2 cellular contexts compared by ENCODE assay signal in the genomic region with DNA sequence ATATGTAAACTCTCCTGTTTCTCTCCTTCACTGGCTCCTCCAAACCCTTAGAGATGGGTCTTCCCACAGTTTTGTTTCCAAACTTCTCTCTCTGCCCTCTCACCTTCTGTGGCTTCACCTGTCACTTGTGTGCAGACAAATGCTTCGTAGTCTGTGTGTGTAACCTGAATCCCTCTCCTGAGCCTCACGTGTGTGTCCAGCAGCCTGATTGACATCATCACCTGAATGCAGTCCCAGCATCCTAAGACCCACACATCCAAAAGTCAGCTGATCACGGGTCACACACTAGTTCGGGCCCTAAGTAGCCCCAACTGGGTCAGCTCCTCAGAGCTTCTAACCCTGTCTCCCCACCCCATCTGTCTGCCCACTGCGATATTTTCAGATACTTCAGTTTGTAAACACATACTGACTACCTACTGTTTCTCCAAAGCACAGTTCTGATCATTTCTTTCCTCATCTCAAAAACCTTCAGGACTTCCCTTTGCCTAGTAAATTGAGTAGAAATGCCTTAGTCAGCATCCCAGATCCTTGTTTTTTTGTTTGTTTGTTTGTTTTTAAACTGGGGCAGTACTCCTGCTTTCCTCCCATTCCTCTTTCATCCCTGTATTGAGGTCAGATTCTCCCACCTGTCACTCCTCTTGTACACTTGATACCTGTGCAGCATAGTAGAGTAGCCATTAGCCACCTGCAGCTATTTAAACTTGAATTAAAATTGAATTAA.
TF ChIP-seq lines count a peak whose summit lies in the region.

No MANE protein-coding gene starts in this region.

TF ChIP-seq in A549, 52 proteins besides CTCF, POLR2A, EP300 and RAD21:
- TF ChIP-seq FOSB (CRISPR knock-in tag; IDR thresholded peaks at IDR 0.05), result no peak
- no peak for TF ChIP-seq SMC3 (IDR thresholded peaks at IDR 0.05)
- TF ChIP-seq MAX (IDR thresholded peaks at IDR 0.05), result no peak
- TF ChIP-seq HMGXB4 (CRISPR knock-in tag; IDR thresholded peaks at IDR 0.05; ENCODE audit: borderline replicate concordance), result no peak
- no peak for TF ChIP-seq FOSL2 (IDR thresholded peaks at IDR 0.05)
- no peak for TF ChIP-seq FOSL2 (CRISPR knock-in tag; IDR thresholded peaks at IDR 0.05)
- no peak for TF ChIP-seq EHF (CRISPR knock-in tag; IDR thresholded peaks at IDR 0.05)
- TF ChIP-seq MAFK (IDR thresholded peaks at IDR 0.05; ENCODE audit: partially characterized antibody), result peak; percentile 82

TF ChIP-seq in IMR-90, 13 proteins besides CTCF, POLR2A, EP300 and RAD21:
- no peak for TF ChIP-seq ELK1 (IDR thresholded peaks at IDR 0.05; ENCODE audit: borderline replicate concordance, low read depth, low read length)
- no peak for TF ChIP-seq CHD1 (IDR thresholded peaks at IDR 0.05; ENCODE audit: low read depth, low read length)
- TF ChIP-seq SMC3 (IDR thresholded peaks at IDR 0.05; ENCODE audit: low read depth, low read length), result no peak
- TF ChIP-seq USF2 (IDR thresholded peaks at IDR 0.05; ENCODE audit: low read depth, low read length), result no peak
- no peak for TF ChIP-seq MXI1 (IDR thresholded peaks at IDR 0.05; ENCODE audit: borderline replicate concordance, low read depth, low read length)
- no peak for TF ChIP-seq FOS (IDR thresholded peaks at IDR 0.05; ENCODE audit: low read depth, low read length)
- TF ChIP-seq MAFK (IDR thresholded peaks at IDR 0.05; ENCODE audit: low read depth, low read length), result peak; percentile 65
- TF ChIP-seq CEBPB (IDR thresholded peaks at IDR 0.05; ENCODE audit: low read depth, low read length), result no peak
- no peak for TF ChIP-seq RFX5 (IDR thresholded peaks at IDR 0.05; ENCODE audit: low read depth, low read length)
